ENCODE assay signal across 8 cellular contexts in the genomic region with DNA sequence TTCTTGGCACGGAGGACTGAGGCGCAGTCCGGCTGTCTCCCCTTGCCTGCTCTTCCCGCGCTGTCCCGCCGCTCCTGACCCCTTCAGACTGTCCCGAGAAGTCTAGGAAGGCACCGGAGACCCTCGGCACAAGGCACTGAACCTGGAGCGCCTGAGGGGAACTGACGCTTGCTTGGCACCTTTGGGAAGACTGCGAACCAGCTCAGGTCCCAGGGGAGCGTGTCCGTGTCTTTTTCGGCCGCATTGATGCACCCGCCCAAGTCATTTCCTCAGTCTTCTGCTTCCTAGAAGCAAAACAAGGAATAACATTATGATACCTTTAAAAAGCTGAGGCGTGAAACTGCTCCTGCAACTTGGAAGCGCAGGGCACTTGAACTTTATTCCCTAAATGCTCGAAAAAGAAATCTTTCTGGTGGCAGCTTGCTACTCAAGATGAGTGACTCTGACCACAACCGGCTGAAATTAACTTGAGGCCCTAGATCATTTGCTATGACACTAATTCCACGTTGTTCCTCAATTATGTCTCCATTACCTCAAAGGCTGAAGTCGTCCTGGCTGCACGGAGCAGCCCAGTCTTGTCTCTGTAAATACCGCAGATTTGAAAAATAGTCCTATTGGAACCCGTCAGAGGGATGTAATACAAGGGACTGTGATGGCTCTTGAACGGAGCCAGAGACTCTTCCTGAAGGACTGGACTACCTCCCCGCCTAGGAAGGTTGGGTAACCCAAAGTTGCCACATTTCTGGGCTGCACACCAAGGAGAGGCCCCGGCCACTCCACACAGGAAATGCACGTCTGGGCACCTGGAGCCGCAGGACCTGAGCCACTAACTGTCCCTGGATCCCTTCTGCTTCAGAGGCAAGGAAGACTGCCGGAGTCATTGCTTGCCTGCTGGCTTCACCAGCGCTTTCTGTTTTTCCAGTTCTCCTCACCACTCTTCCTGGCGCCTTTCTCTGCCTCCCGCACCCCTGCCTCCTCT. TPM values are rescaled to one million over a fixed set of nuclear protein-coding genes. Genes with fewer than 3 reads are reported as not detected.
A peak's percentile ranks its signal among the peaks of the same experiment; 100 is the strongest.
DNase-seq lines count a peak whose midpoint lies in the region; ATAC-seq, FAIRE-seq and TF ChIP-seq lines count a peak whose summit lies in the region.

No MANE protein-coding gene starts in this region.

- POLR2A ChIA-PET in A549 (lab: Yijun Ruan, JAX) = no interaction called here
- POLR2A ChIA-PET in HEK293 (lab: Yijun Ruan, JAX) = no interaction called here
- POLR2A ChIA-PET in GM12878 (lab: Charles Lee) = no interaction called here

- TF ChIP-seq RAD21 in A549 (conservative IDR thresholded peaks at IDR 0.05 in 1 of 2, IDR thresholded peaks at IDR 0.05 in 1 of 2) (no peak), GM12878 (IDR thresholded peaks at IDR 0.05; ENCODE audit: insufficient read depth, low read depth, low read length) (no peak)

- peak overlapping the region; percentile 69 for H3K4me2 ChIP-seq in A549
- H3K4me2 ChIP-seq in GM12878 (ENCODE audit: control insufficient read depth, insufficient read depth) = peak overlapping the region; percentile 86; the same call in 1 of the 2 replicates

- peaks cover 3% of the 10 kb centered on the region; the same call in 1 of the 3 replicates for H3K4me1 ChIP-seq in A549
- peaks cover 3% of the 10 kb centered on the region; the same call in 1 of the 2 replicates for H3K4me1 ChIP-seq in HEK293 (ENCODE audit: control insufficient read depth, insufficient read depth, low read length)
- H3K4me1 ChIP-seq in GM12878 (ENCODE audit: control insufficient read depth, insufficient read depth, low read length) = no peaks in the 10 kb centered on the region
- peaks cover 42% of the 10 kb centered on the region for H3K4me1 ChIP-seq in mesodermal cell (ENCODE audit: control insufficient read depth, insufficient read depth, low read length, poor library complexity, severe bottlenecking)

- 0 out of 6 replicates have a peak, but pooled peaks of 1 of the 2 experiments have one; percentile 28 for ATAC-seq in A549
- ATAC-seq in GM12878 = no peak
- no peak for ATAC-seq in GM21825 (IDR thresholded peaks at IDR 0.05; ENCODE audit: unreplicated experiment)
- no peak for ATAC-seq in GM18498 (IDR thresholded peaks at IDR 0.05; ENCODE audit: unreplicated experiment)

- H3K27ac ChIP-seq in A549 (no peak overlapping the region), HEK293 (ENCODE audit: extremely low read depth, low read depth, low read length) (peak overlapping the region; percentile 63; the same call in 1 of the 2 replicates), GM12878 (ENCODE audit: control insufficient read depth, insufficient read depth) (no peak overlapping the region), mesodermal cell (ENCODE audit: low read depth, low read length, severe bottlenecking) (peak overlapping the region; percentile 60)

- RAD21 ChIA-PET in GM12878 (lab: Charles Lee; ENCODE audit: unreplicated experiment) = interaction anchor here (2.0 kb wide), 1 partner anchor 171 kb away, joined by 5 read pairs; no protein-coding TSS in a partner anchor

- intact Hi-C loops in GM12878 (cut with micrococcal nuclease; ENCODE audit: unreplicated experiment) = no loop called here

- no peak overlapping the region for H3K9ac ChIP-seq in GM12878 (ENCODE audit: control insufficient read depth, insufficient read depth, low read length)

- no peaks in the 10 kb centered on the region for H3K79me2 ChIP-seq in GM12878 (ENCODE audit: control insufficient read depth, insufficient read depth, low read length)

- TF ChIP-seq CTCF in A549 (IDR thresholded peaks at IDR 0.05) = no peak
- no peak for TF ChIP-seq CTCF in HEK293 (tag by site-specific recombination; IDR thresholded peaks at IDR 0.05)
- no peak for TF ChIP-seq CTCF in GM12878 (IDR thresholded peaks at IDR 0.05 in 2 of 3, conservative IDR thresholded peaks at IDR 0.05 in 1 of 3; ENCODE audit: control insufficient read depth in 2 of 3, extremely low read depth in 1 of 3, insufficient read depth in 1 of 3, low read depth in 3 of 3, low read length in 3 of 3)
- no peak for TF ChIP-seq CTCF in GM13977 (IDR thresholded peaks at IDR 0.05; ENCODE audit: extremely low read depth, insufficient read depth, missing control alignments)

- no peaks in the 10 kb centered on the region for H4K20me1 ChIP-seq in GM12878 (ENCODE audit: control insufficient read depth, insufficient read depth)

- TF ChIP-seq EP300 in A549 (IDR thresholded peaks at IDR 0.05) (no peak), GM12878 (IDR thresholded peaks at IDR 0.05; ENCODE audit: borderline replicate concordance in 1 of 2, control insufficient read depth in 1 of 2, low read depth in 2 of 2, low read length in 2 of 2) (no peak)

- CTCF ChIA-PET in A549 (lab: Yijun Ruan, JAX) = interaction anchor here (0.6 to 0.7 kb wide), 2 partner anchors 65 to 181 kb away, joined by 3 to 4 read pairs; no protein-coding TSS in a partner anchor
- CTCF ChIA-PET in HEK293 (lab: Yijun Ruan, JAX) = no interaction called here
- CTCF ChIA-PET in GM12878 (lab: Yijun Ruan, JAX) = no interaction called here

- WGBS in A549 (ENCODE audit: missing lambda C conversion rate) = 25% methylated on average over 25 of the region's 36 CpGs
- WGBS in GM12878 (ENCODE audit: insufficient coverage, insufficient replicate concordance, low lambda C conversion rate, missing lambda C conversion rate) = 23% methylated on average over 33 of the region's 36 CpGs
- 21% methylated on average over 32 to 35 of the region's 36 CpGs for WGBS in mesodermal cell (ENCODE audit: insufficient coverage in 2 of 2), 2 experiments

- no peaks in the 10 kb centered on the region for H3K9me3 ChIP-seq in A549
- H3K9me3 ChIP-seq in HEK293 (ENCODE audit: control insufficient read depth, insufficient read depth, low read depth, low read length) = no peaks in the 10 kb centered on the region
- no peaks in the 10 kb centered on the region for H3K9me3 ChIP-seq in GM12878 (replicated peaks; ENCODE audit: control insufficient read depth, insufficient read depth, low read length)
- no peaks in the 10 kb centered on the region for H3K9me3 ChIP-seq in mesodermal cell (ENCODE audit: control insufficient read depth, low read length)

- peak overlapping the region; percentile 36; the same call in 1 of the 3 replicates for H3K4me3 ChIP-seq in A549
- peak overlapping the region; percentile 67; the same call in 1 of the 2 replicates for H3K4me3 ChIP-seq in HEK293 (ENCODE audit: low read depth, low read length)
- 0 out of 2 replicates have a peak overlapping the region, but pooled peaks have one; percentile 58 for H3K4me3 ChIP-seq in GM12878
- H3K4me3 ChIP-seq in mesodermal cell (ENCODE audit: extremely low read depth, insufficient read depth, low read length, poor library complexity, severe bottlenecking) = peak overlapping the region; percentile 96

- H3K27me3 ChIP-seq in GM12878 (replicated peaks in 1 of 2; ENCODE audit: control insufficient read depth in 2 of 2, insufficient read depth in 2 of 2, low read length in 1 of 2) = peaks cover 15 to 33% of the 10 kb centered on the region in 2 experiments

- FAIRE-seq in A549 (lab: Jason Lieb, UNC) (no peak), GM12878 (lab: Jason Lieb, UNC) (no peak)

- SMC1A ChIA-PET in GM12878 (lab: Charles Lee; ENCODE audit: uncharacterized antibody, unreplicated experiment) = interaction anchor here (0.7 kb wide), 1 partner anchor 1706 kb away, joined by 3 read pairs; no protein-coding TSS in a partner anchor

- no peak overlapping the region for H2AFZ ChIP-seq in GM12878 (ENCODE audit: control insufficient read depth, low read depth, low read length)

- H3K36me3 ChIP-seq in HEK293 (ENCODE audit: control insufficient read depth in 2 of 2, insufficient read depth in 1 of 2, low read length in 2 of 2) = no peaks in the 10 kb centered on the region
- H3K36me3 ChIP-seq in GM12878 (ENCODE audit: control insufficient read depth in 2 of 2, insufficient read depth in 2 of 2, low read length in 1 of 2) = no peaks in the 10 kb centered on the region
- H3K36me3 ChIP-seq in mesodermal cell (ENCODE audit: control insufficient read depth, insufficient read depth, low read length) = peaks cover 9% of the 10 kb centered on the region

- no TSS peak for BruUV-seq in GM12878 (replicated peaks; lab: Mats Ljungman, UMichigan)

- TF ChIP-seq POLR2A in A549 (IDR thresholded peaks at IDR 0.05; ENCODE audit: low read length) (no peak), GM12878 (IDR thresholded peaks at IDR 0.05; ENCODE audit: low read depth, low read length) (no peak)

- in situ Hi-C loops in GM12878 (cut with MboI) (no loop called here), GM13977 (cut with MboI; ENCODE audit: low pct_unique_long_range_greater_than_20kb, low sequenced_read_pairs, unreplicated experiment) (no loop called here)

- DNase-seq in A549 (ENCODE audit: low read depth in 1 of 2, low spot score in 1 of 2) = no peak
- no peak for DNase-seq in GM12878 (ENCODE audit: low read depth, low spot score)
- DNase-seq in NCI-H1436 (lab: John Stamatoyannopoulos, UW) = no peak
- DNase-seq in GM13977 (ENCODE audit: low spot score) = no peak

RNA-seq across cellular contexts. Expression of gene FLT1, which starts 0.9 kb away (rescaled TPM):
- polyA plus RNA-seq in A549 (2011; rRNA removed) = not detected in 2 replicates
- not detected in 2 replicates for polyA plus RNA-seq in A549 (2012; cell fraction: cytosol; rRNA removed)
- not detected in 2 replicates for polyA plus RNA-seq in A549 (2012; cell fraction: nucleus; rRNA removed)
- not detected in 3 replicates for polyA plus RNA-seq in A549 (2017; fragmentation: RNase III; extraction: RNeasy Plus Mini Kit Qiagen cat#74134 plus additional on column Dnase treatment)
- 0.05 TPM in 1 of 2 replicates, not detected in the other for polyA minus RNA-seq in A549 (2011; rRNA and poly(A)+ RNA removed)
- total RNA-seq in GM12878 (2013; cell fraction: nucleolus; rRNA removed) = 9.2 and 9.6 TPM in 2 replicates
- total RNA-seq in GM12878 (2014; rRNA removed) = 0.68 and 1.2 TPM in 2 replicates
- 1.5 and 1.6 TPM in 2 replicates for total RNA-seq in GM12878 (2014; rRNA removed; fragmentation: Illumina TruSeq; extraction: Trizol)
- total RNA-seq in GM12878 (2021) = 0.87 and 1.2 TPM in 2 replicates
- 0.79 TPM for polyA plus RNA-seq in GM12878 (2011; ENCODE audit: low read depth)
- 5.6 and 8.6 TPM in 2 replicates for polyA plus RNA-seq in GM12878 (2011; rRNA removed)
- 2.8 and 2.9 TPM in 2 replicates for polyA plus RNA-seq in GM12878 (2011; cell fraction: cytosol; rRNA removed)
- polyA plus RNA-seq in GM12878 (2011; cell fraction: nucleus; rRNA removed) = 4.7 and 5.0 TPM in 2 replicates
- polyA plus RNA-seq in GM12878 (2012) = 1.1 and 2.4 TPM in 2 replicates
- polyA plus RNA-seq in GM12878 (2014; fragmentation: Illumina TruSeq; extraction: Trizol) = 1.1 TPM in 2 replicates
- polyA plus RNA-seq in GM12878 (2014; fragmentation: Nextera tagmentation; extraction: Ambion mirVana) = under 1 TPM; 0.55 to 0.60 TPM
- 0.81 and 1.2 TPM in 2 replicates for polyA plus RNA-seq in GM12878 (2014; rRNA removed)
- polyA plus RNA-seq in GM12878 (2016; fragmentation: Nextera tagmentation; extraction: Ambion mirVana) = under 1 TPM; 0.82 to 0.87 TPM
- polyA minus RNA-seq in GM12878 (2011; rRNA and poly(A)+ RNA removed) = 7.6 and 13.3 TPM in 2 replicates
- 3.0 and 4.4 TPM in 2 replicates for polyA minus RNA-seq in GM12878 (2011; cell fraction: cytosol; rRNA and poly(A)+ RNA removed)
- polyA minus RNA-seq in GM12878 (2011; cell fraction: nucleus; rRNA and poly(A)+ RNA removed) = 4.4 and 5.3 TPM in 2 replicates
- 534 TPM for polyA plus RNA-seq in mesodermal cell (2013, experiment 1 of 2)
- 463 TPM for polyA plus RNA-seq in mesodermal cell (2013, experiment 2 of 2)

Comparison
In these comparisons a context has a peak if more than half of its experiments do, and no peak if none do; other contexts are left out.
1. H3K27ac ChIP-seq: peak in HEK293 (single experiment) and mesodermal cell (single experiment); none in A549 (0 of 2) and GM12878 (single experiment).
2. H3K4me3 ChIP-seq: peak in every context shown above with its lines; median percentile 96 in mesodermal cell; 67 in HEK293; 58 in GM12878; 36 in A549.